In the genomic region with DNA sequence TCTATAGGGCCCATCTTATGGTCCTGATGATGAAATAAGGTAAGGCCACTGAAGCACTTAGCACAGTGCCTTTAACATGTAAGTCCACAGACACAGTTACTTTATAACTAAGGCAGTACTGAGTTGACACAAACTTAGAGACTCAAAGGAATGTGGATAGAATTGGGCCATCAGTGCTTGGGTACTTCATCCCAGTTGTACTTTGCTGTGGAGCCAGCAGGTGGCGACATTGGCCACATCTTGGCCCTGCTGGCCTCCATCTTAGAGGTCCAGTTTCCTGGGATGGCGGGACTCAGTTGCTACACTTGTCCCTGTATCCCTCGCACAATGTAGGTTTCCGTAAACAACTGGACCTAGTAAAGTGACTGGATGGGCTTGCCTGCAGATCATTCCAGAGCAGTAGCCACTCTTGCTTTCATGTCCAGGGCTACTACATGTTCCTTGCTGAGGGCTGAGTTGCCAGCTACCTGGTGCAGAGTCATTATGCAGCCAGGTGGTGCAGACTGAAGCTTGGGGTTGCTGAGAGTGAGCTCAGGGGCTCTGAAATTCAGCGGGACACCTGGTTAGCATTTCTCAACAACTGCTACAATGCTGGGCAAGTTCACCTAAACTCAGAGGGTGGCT, we compare ENCODE assay signal across 8 cellular contexts. TPM values are rescaled to one million over a fixed set of nuclear protein-coding genes. Genes with fewer than 3 reads are reported as not detected.
DNase-seq lines count a peak whose midpoint lies in the region; ATAC-seq, FAIRE-seq and TF ChIP-seq lines count a peak whose summit lies in the region.

No MANE protein-coding gene starts in this region.

- DNase-seq in CD8-positive, alpha-beta memory T cell: peak; percentile 49 to 77 (median 59)
- DNase-seq in HK-2 (ENCODE audit: unreplicated experiment) (peak; percentile 77), RCC 7860 (ENCODE audit: low spot score) (peak; percentile 50), glutamatergic neuron (peak; percentile 82), posterior cingulate gyrus (peak in 9 of 10 donors; percentile 49 to 95 (median 77)), vagina (ENCODE audit: extremely low spot score in 2 of 2) (no peak)
- DNase-seq in activated gamma-delta T cell treated with anti-CD3 and anti-CD28 coated beads, Interleukin-2, amount 50 U/mL, for 16 hours (ENCODE audit: low read depth): peak; percentile 37

- CTCF ChIA-PET in CD8-positive, alpha-beta memory T cell (lab: Charles Lee): interaction anchor here (0.6 to 9.7 kb wide), 42 partner anchors 8 to 643 kb away, joined by 3 to 142 read pairs (median 4); partner anchors contain the start of genes CDKN2A, CDKN2B, CDKN2B-AS1 and MTAP

- H3K36me3 Mint-ChIP-seq in CD8-positive, alpha-beta memory T cell: peaks cover 6 to 66% (median 11%) of the 10 kb centered on the region in 3 donors
- no peaks in the 10 kb centered on the region for H3K36me3 Mint-ChIP-seq in glutamatergic neuron (ENCODE audit: unreplicated experiment)

- peaks cover 14 to 19% (median 14%) of the 10 kb centered on the region in 3 donors for H3K4me1 Mint-ChIP-seq in CD8-positive, alpha-beta memory T cell
- H3K4me1 Mint-ChIP-seq in glutamatergic neuron (ENCODE audit: low read depth, unreplicated experiment): peaks cover 3% of the 10 kb centered on the region

- H3K4me3 Mint-ChIP-seq in CD8-positive, alpha-beta memory T cell: peak overlapping the region in 3 of 7 donors; percentile 40 to 57 (median 48)
- no peak overlapping the region for H3K4me3 Mint-ChIP-seq in glutamatergic neuron (ENCODE audit: unreplicated experiment)

- POLR2A ChIA-PET in CD8-positive, alpha-beta memory T cell (lab: Charles Lee): no interaction called here

- ATAC-seq in GM19395 (IDR thresholded peaks at IDR 0.05; ENCODE audit: unreplicated experiment): peak; percentile 73

- H3K27me3 Mint-ChIP-seq in CD8-positive, alpha-beta memory T cell: no peaks in the 10 kb centered on the region
- no peaks in the 10 kb centered on the region for H3K27me3 Mint-ChIP-seq in glutamatergic neuron (ENCODE audit: unreplicated experiment)

- no peaks in the 10 kb centered on the region for H3K27me3 ChIP-seq in CD8-positive, alpha-beta memory T cell (ENCODE audit: insufficient read depth, low read length, poor library complexity, severe bottlenecking)
- H3K27me3 ChIP-seq in vagina: no peaks in the 10 kb centered on the region

- H3K9me3 ChIP-seq in CD8-positive, alpha-beta memory T cell (ENCODE audit: low read length): no peaks in the 10 kb centered on the region
- H3K9me3 ChIP-seq in vagina: no peaks in the 10 kb centered on the region

- TF ChIP-seq POLR2A in vagina (IDR thresholded peaks at IDR 0.05): no peak

- peak; percentile 88 for TF ChIP-seq CTCF in glutamatergic neuron (IDR thresholded peaks at IDR 0.05; ENCODE audit: partially characterized antibody, unreplicated experiment)
- peak; percentile 61 to 78 (median 63) for TF ChIP-seq CTCF in vagina (IDR thresholded peaks at IDR 0.05)

- FAIRE-seq in RCC 7860 (lab: Jason Lieb, UNC): no peak

- H3K36me3 ChIP-seq in CD8-positive, alpha-beta memory T cell (ENCODE audit: insufficient read depth, low read length): peaks cover 20% of the 10 kb centered on the region
- H3K36me3 ChIP-seq in vagina: peaks cover 0 to 36% of the 10 kb centered on the region in 2 donors

- no peak overlapping the region for H3K27ac ChIP-seq in CD8-positive, alpha-beta memory T cell (ENCODE audit: low read depth, low read length)
- no peak overlapping the region for H3K27ac ChIP-seq in vagina

- no peaks in the 10 kb centered on the region for H3K9me3 Mint-ChIP-seq in CD8-positive, alpha-beta memory T cell
- peaks cover 3% of the 10 kb centered on the region for H3K9me3 Mint-ChIP-seq in glutamatergic neuron (ENCODE audit: unreplicated experiment)

- intact Hi-C loops in posterior cingulate gyrus (cut with DNase I) (loop anchor here (2.0 to 10.0 kb wide), 5 partner anchors 196 to 639 kb away; partner anchors contain the start of gene CDKN2B), vagina (cut with DNase I) (loop anchor here (5.0 kb wide), 1 partner anchor 434 kb away; no protein-coding TSS in a partner anchor)

- no peak overlapping the region for H3K4me3 ChIP-seq in CD8-positive, alpha-beta memory T cell (ENCODE audit: low read length)
- H3K4me3 ChIP-seq in vagina: no peak overlapping the region

- peak overlapping the region in 5 of 8 donors; percentile 36 to 86 (median 40) for H3K27ac Mint-ChIP-seq in CD8-positive, alpha-beta memory T cell
- H3K27ac Mint-ChIP-seq in glutamatergic neuron (ENCODE audit: unreplicated experiment): no peak overlapping the region

- H3K4me1 ChIP-seq in CD8-positive, alpha-beta memory T cell (ENCODE audit: insufficient read depth, low read length): peaks cover 13% of the 10 kb centered on the region
- peaks cover 37% of the 10 kb centered on the region for H3K4me1 ChIP-seq in vagina

RNA-seq across cellular contexts. Expression of gene MTAP, which starts 10.6 kb away (rescaled TPM):
- 10 to 100 TPM; 77.4 to 81.6 TPM for total RNA-seq in CD8-positive, alpha-beta memory T cell
- 19.3 TPM for polyA plus RNA-seq in CD8-positive, alpha-beta memory T cell
- total RNA-seq in glutamatergic neuron (ENCODE audit: unreplicated experiment): 48.1 TPM
- 19.9 TPM for total RNA-seq in vagina

Comparison
In these comparisons a context has a peak if more than half of its experiments do, and no peak if none do; other contexts are left out.
1. DNase-seq: peak in CD8-positive, alpha-beta memory T cell (5 of 5), HK-2 (single experiment), RCC 7860 (single experiment), activated gamma-delta T cell treated with anti-CD3 and anti-CD28 coated beads, Interleukin-2, amount 50 U/mL, for 16 hours (single experiment), glutamatergic neuron (single experiment) and posterior cingulate gyrus (9 of 10); none in vagina (0 of 2).